8 cellular contexts compared by ENCODE assay signal in the genomic region with DNA sequence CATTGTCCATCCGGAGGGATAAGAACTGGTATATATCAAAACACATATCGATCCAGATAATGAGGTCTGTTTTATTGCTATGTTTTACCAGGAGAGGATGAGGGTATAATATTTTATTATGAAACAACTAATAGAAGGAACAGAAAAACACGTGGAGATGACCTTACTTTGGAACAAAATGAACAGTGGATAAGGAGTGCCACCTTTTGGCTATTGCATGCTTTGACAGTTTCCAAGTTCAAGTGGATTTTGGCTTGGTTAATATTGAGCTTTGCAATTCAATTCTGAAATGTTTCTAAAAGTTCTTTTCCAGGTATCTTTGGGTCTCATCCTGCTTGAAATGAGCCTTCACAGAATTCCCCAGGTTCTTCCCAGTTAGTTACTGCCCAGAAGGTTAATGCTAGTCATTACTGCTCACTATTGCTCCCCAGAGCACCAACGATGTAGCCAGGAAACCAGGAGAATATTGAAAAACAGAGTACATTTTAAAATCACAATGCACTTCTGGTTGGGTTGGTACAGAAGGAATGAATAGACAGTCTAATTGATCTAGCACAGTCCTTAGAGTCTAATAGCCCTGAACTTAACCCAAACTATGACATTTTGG. TPM values are rescaled to one million over a fixed set of nuclear protein-coding genes. Genes with fewer than 3 reads are reported as not detected.
DNase-seq lines count a peak whose midpoint lies in the region; ATAC-seq and TF ChIP-seq lines count a peak whose summit lies in the region.

No MANE protein-coding gene starts in this region.

- H3K9me2 ChIP-seq in Karpas-422 (replicated peaks; ENCODE audit: insufficient read depth, low read length), result no peaks in the 10 kb centered on the region

- H3K4me1 ChIP-seq in Karpas-422 (ENCODE audit: low read length), result no peaks in the 10 kb centered on the region

- H3K4me3 ChIP-seq in Karpas-422 (ENCODE audit: low read length), result no peak overlapping the region

- no peaks in the 10 kb centered on the region for H3K36me3 ChIP-seq in Karpas-422 (ENCODE audit: insufficient read depth, low read length)

- H3K79me2 ChIP-seq in Karpas-422 (ENCODE audit: low read length), result no peaks in the 10 kb centered on the region

- no peak overlapping the region for H2AFZ ChIP-seq in Karpas-422 (ENCODE audit: low read length)

- H4K20me1 ChIP-seq in Karpas-422 (ENCODE audit: insufficient read depth, low read depth, low read length), result no peaks in the 10 kb centered on the region

- H3K4me2 ChIP-seq in Karpas-422 (ENCODE audit: low read depth, low read length, poor library complexity, severe bottlenecking), result no peak overlapping the region

- H3K27me3 ChIP-seq in Karpas-422 (ENCODE audit: low read length), result no peaks in the 10 kb centered on the region

- intact Hi-C loops in left cardiac atrium (cut with DNase I), result loop anchor here in 1 of 2 donors (10.0 kb wide), 1 partner anchor 1233 kb away; no protein-coding TSS in a partner anchor

- ATAC-seq in GM19372 (IDR thresholded peaks at IDR 0.05; ENCODE audit: low read depth, unreplicated experiment), result peak; percentile 61
- peak; percentile 42 to 53 for ATAC-seq in left cardiac atrium

- DNase-seq in AG09319 (ENCODE audit: extremely low read depth, low read depth), result no peak
- DNase-seq in Karpas-422, result peak; percentile 55
- peak; percentile 48 for DNase-seq in SKM-1 (lab: John Stamatoyannopoulos, UW; ENCODE audit: unreplicated experiment)
- no peak for DNase-seq in left cardiac atrium
- DNase-seq in stimulated activated CD4-positive, alpha-beta T cell treated with anti-CD3 and anti-CD28 coated beads, Interleukin-1b, Interleukin-23, amount 100 ng/mL, for 48 hours, result no peak
- no peak for DNase-seq in NK-92 treated with Interleukin-12 subunit alpha and Interleukin-12 subunit beta, amount 100 ng/mL, for 24 hours (lab: John Stamatoyannopoulos, UW)
- no peak for DNase-seq in C1 segment of cervical spinal cord (lab: John Stamatoyannopoulos, UW)

- no peak overlapping the region for H3K27ac ChIP-seq in Karpas-422 (ENCODE audit: low read length)

- no peak overlapping the region for H3K9ac ChIP-seq in Karpas-422 (ENCODE audit: low read length)

- peak; percentile 80 for TF ChIP-seq CTCF in AG09319 (IDR thresholded peaks at IDR 0.05; ENCODE audit: low read depth, low read length)

- H3K9me3 ChIP-seq in Karpas-422 (ENCODE audit: low read length), result no peaks in the 10 kb centered on the region

RNA-seq across cellular contexts. Expression of a gene that starts 45.5 kb away (rescaled TPM):
- not detected in 2 replicates for total RNA-seq in Karpas-422 (2014; rRNA removed; shearing (Covaris generic); ENCODE audit: low replicate concordance)
- total RNA-seq in left cardiac atrium, result under 1 TPM in 1 of 2 donors, not detected in 1; 0.18 TPM

Comparison
In these comparisons a context has a peak if more than half of its experiments do, and no peak if none do; other contexts are left out.
1. DNase-seq: peak in Karpas-422 (single experiment) and SKM-1 (single experiment); none in AG09319 (single experiment), left cardiac atrium (single experiment), stimulated activated CD4-positive, alpha-beta T cell treated with anti-CD3 and anti-CD28 coated beads, Interleukin-1b, Interleukin-23, amount 100 ng/mL, for 48 hours (single experiment), NK-92 treated with Interleukin-12 subunit alpha and Interleukin-12 subunit beta, amount 100 ng/mL, for 24 hours (single experiment) and C1 segment of cervical spinal cord (0 of 14).